In the genomic region with DNA sequence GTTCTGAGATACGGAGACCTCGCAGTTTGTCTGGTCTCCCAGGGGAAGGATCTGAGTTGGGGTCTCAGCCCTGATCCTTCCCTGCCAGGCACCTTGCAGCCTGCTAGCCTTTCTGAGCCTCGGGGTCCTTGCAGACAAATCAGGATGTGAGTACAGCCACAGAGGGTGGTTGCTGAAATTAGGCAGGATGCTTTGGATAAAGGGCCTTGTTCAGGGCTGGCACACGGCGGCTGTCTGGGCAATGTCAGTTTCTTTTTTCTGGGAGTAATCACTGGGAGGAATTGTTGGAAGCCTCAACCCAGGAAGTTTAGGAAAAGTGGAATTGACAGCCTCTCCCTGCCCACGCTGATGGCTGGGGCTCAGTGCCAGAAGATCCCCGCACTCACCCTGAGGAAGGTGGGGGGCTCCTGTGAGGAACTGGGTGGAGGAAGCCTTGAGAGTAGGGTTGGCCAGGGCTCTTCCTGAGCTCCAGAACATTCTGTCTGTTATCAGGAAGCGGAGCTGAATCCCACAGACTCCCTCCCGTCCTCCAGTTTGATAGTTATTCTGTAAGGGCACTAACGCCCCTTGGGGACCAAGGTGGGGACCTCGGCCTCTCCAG, we compare ENCODE assay signal across 20 cellular contexts. TPM values are rescaled to one million over a fixed set of nuclear protein-coding genes. Genes with fewer than 3 reads are reported as not detected.
A peak's percentile ranks its signal among the peaks of the same experiment; 100 is the strongest.
DNase-seq lines count a peak whose midpoint lies in the region; ATAC-seq and TF ChIP-seq lines count a peak whose summit lies in the region.
"Had no signal": no experiment of that assay in that cellular context is flagged by ENCODE, and none has a peak within 500 bp of the region (broad histone marks: within the 10 kb centered on the region; RNA-seq: fewer than 3 reads in every experiment).

No MANE protein-coding gene starts in this region.

- WGBS in tibial nerve, 2 donors = 48 to 54% methylated on average over 11 of the region's 11 CpGs

- H3K36me3 Mint-ChIP-seq in memory B cell = peaks cover 35% of the 10 kb centered on the region

- H3K36me3 ChIP-seq in ascending aorta (peaks cover 0 to 4% of the 10 kb centered on the region in 2 donors), tibial nerve (peaks cover 0 to 29% (median 0%) of the 10 kb centered on the region in 3 donors)
- H3K36me3 ChIP-seq: adrenal gland had no signal

- H3K27ac ChIP-seq in ascending aorta = peak overlapping the region; percentile 85 to 91
- peak overlapping the region; percentile 34 to 88 (median 70) for H3K27ac ChIP-seq in tibial nerve
- H3K27ac ChIP-seq: adrenal gland had no signal

- no peak overlapping the region for H3K4me3 ChIP-seq in ascending aorta
- H3K4me3 ChIP-seq in tibial nerve = no peak overlapping the region
- H3K4me3 ChIP-seq: adrenal gland had no signal

- intact Hi-C loops in Right ventricle myocardium superior (cut with DNase I) (no loop called here), cardiac septum (cut with DNase I) (no loop called here), ascending aorta (cut with DNase I) (loop anchor here (1.0 to 10.0 kb wide), 2 partner anchors 10 to 678 kb away; no protein-coding TSS in a partner anchor)

- H3K4me3 Mint-ChIP-seq in memory B cell = peak overlapping the region; percentile 29
- H3K4me3 Mint-ChIP-seq: CD4-positive, CD25-positive, alpha-beta regulatory T cell; effector memory CD8-positive, alpha-beta T cell; stimulated activated effector memory CD8-positive, alpha-beta T cell treated with anti-CD3 and anti-CD28 coated beads, Interleukin-12 subunit alpha, Interleukin-12 subunit beta, amount 100 ng/mL, for 72 hours had no signal

- H3K9me3 ChIP-seq in ascending aorta = no peaks in the 10 kb centered on the region
- H3K9me3 ChIP-seq in tibial nerve = no peaks in the 10 kb centered on the region
- H3K9me3 ChIP-seq: adrenal gland had no signal

- ATAC-seq in Right ventricle myocardium superior (ENCODE audit: poor library complexity) (peak; percentile 11), memory B cell (ENCODE audit: low read depth) (no peak)
- ATAC-seq: effector memory CD8-positive, alpha-beta T cell; left lobe of liver; stimulated activated effector memory CD8-positive, alpha-beta T cell treated with anti-CD3 and anti-CD28 coated beads, Interleukin-12 subunit alpha, Interleukin-12 subunit beta, amount 100 ng/mL, for 72 hours had no signal

- no peaks in the 10 kb centered on the region for H3K9me3 Mint-ChIP-seq in memory B cell
- H3K9me3 Mint-ChIP-seq: CD4-positive, CD25-positive, alpha-beta regulatory T cell; effector memory CD8-positive, alpha-beta T cell; stimulated activated effector memory CD8-positive, alpha-beta T cell treated with anti-CD3 and anti-CD28 coated beads, Interleukin-12 subunit alpha, Interleukin-12 subunit beta, amount 100 ng/mL, for 72 hours had no signal

- no peak for TF ChIP-seq CTCF in ascending aorta (IDR thresholded peaks at IDR 0.05)
- TF ChIP-seq CTCF in tibial nerve (IDR thresholded peaks at IDR 0.05) = no peak

- DNase-seq in Right ventricle myocardium superior (no peak), cardiac septum (ENCODE audit: low spot score) (no peak), ascending aorta (ENCODE audit: low spot score in 2 of 2) (no peak), memory B cell (ENCODE audit: low spot score in 2 of 2) (no peak), tibial nerve (ENCODE audit: low spot score in 2 of 2) (no peak), NCI-H2196 treated with DMSO at 0.1 percent for 48 hours (lab: John Stamatoyannopoulos, UW; ENCODE audit: unreplicated experiment) (no peak), T-helper 9 cell (no peak), inferior parietal cortex (ENCODE audit: extremely low spot score) (no peak)
- DNase-seq: activated CD4-positive, alpha-beta T cell treated with anti-CD3 and anti-CD28 coated beads, Interleukin-2, amount 50 U/mL, for 4 hours; activated T-cell treated with anti-CD3 and anti-CD28 coated beads, Interleukin-2, amount 50 U/mL, for 48 hours; adrenal gland; CD4-positive, CD25-positive, alpha-beta regulatory T cell; central memory CD4-positive, alpha-beta T cell; effector memory CD8-positive, alpha-beta T cell; Kasumi-1; NCI-H1105; NCI-H2107; NCI-H69 had no signal

- no peak for TF ChIP-seq POLR2A in tibial nerve (IDR thresholded peaks at IDR 0.05)

- no peak for TF ChIP-seq EP300 in tibial nerve (IDR thresholded peaks at IDR 0.05)

- H3K27me3 ChIP-seq in ascending aorta (no peaks in the 10 kb centered on the region), tibial nerve (no peaks in the 10 kb centered on the region)
- H3K27me3 ChIP-seq: adrenal gland had no signal

- peaks cover 19 to 64% of the 10 kb centered on the region in 2 donors for H3K4me1 ChIP-seq in ascending aorta
- peaks cover 0 to 62% (median 36%) of the 10 kb centered on the region in 4 donors for H3K4me1 ChIP-seq in tibial nerve
- H3K4me1 ChIP-seq: adrenal gland had no signal

- peaks cover 73% of the 10 kb centered on the region for H3K4me1 Mint-ChIP-seq in memory B cell

- H3K27ac Mint-ChIP-seq in memory B cell = peak overlapping the region; percentile 98

- H3K27me3 Mint-ChIP-seq in memory B cell = no peaks in the 10 kb centered on the region
- H3K27me3 Mint-ChIP-seq: CD4-positive, CD25-positive, alpha-beta regulatory T cell; effector memory CD8-positive, alpha-beta T cell had no signal

RNA-seq across cellular contexts. Expression of gene CD82, which starts 37.4 kb away (rescaled TPM):
- total RNA-seq in Right ventricle myocardium superior (54.6 TPM), cardiac septum (27.9 TPM), ascending aorta (28.3 TPM), tibial nerve (10 to 100 TPM; 27.9 to 49.4 (median 43.4) TPM)
